Comparison of ENCODE assay signal across 24 cellular contexts in genomic region chr20:57829805-57830514, GRCh38.
"Had no signal": no experiment of that assay in that cellular context is flagged by ENCODE, and none has a peak within 500 bp of the region (broad histone marks: within the 10 kb centered on the region; RNA-seq: fewer than 3 reads in every experiment).

No MANE protein-coding gene starts in this region.

- H3K27me3 Mint-ChIP-seq: activated CD4-positive, alpha-beta memory T cell treated with anti-CD3 and anti-CD28 coated beads, Interleukin-2, amount 10 ng/mL, durations not matched to agents 7 days and 5 days; activated naive CD8-positive, alpha-beta T cell treated with anti-CD3 and anti-CD28 coated beads, Interleukin-2, amount 10 ng/mL, durations not matched to agents 7 days and 5 days had no signal

- H3K4me3 Mint-ChIP-seq: activated CD4-positive, alpha-beta memory T cell treated with anti-CD3 and anti-CD28 coated beads, Interleukin-2, amount 10 ng/mL, durations not matched to agents 7 days and 5 days; activated CD4-positive, alpha-beta T cell treated with anti-CD3 and anti-CD28 coated beads for 36 hours; activated naive CD8-positive, alpha-beta T cell treated with anti-CD3 and anti-CD28 coated beads, Interleukin-2, amount 10 ng/mL, durations not matched to agents 7 days and 5 days; activated T-helper 17 cell treated with anti-CD3 and anti-CD28 coated beads, Interleukin-2, amount 50 U/mL, for 72 hours had no signal

- H3K9me3 Mint-ChIP-seq: activated CD4-positive, alpha-beta memory T cell treated with anti-CD3 and anti-CD28 coated beads, Interleukin-2, amount 10 ng/mL, durations not matched to agents 7 days and 5 days; activated naive CD8-positive, alpha-beta T cell treated with anti-CD3 and anti-CD28 coated beads, Interleukin-2, amount 10 ng/mL, durations not matched to agents 7 days and 5 days; activated T-helper 17 cell treated with anti-CD3 and anti-CD28 coated beads, Interleukin-2, amount 50 U/mL, for 72 hours had no signal

- H3K27ac ChIP-seq: adrenal gland, Peyer's patch, VCaP had no signal

- H3K4me1 Mint-ChIP-seq: activated CD4-positive, alpha-beta memory T cell treated with anti-CD3 and anti-CD28 coated beads, Interleukin-2, amount 10 ng/mL, durations not matched to agents 7 days and 5 days; activated CD4-positive, alpha-beta T cell treated with anti-CD3 and anti-CD28 coated beads for 36 hours; activated naive CD8-positive, alpha-beta T cell treated with anti-CD3 and anti-CD28 coated beads, Interleukin-2, amount 10 ng/mL, durations not matched to agents 7 days and 5 days; activated T-helper 17 cell treated with anti-CD3 and anti-CD28 coated beads, Interleukin-2, amount 50 U/mL, for 72 hours had no signal

- H3K36me3 Mint-ChIP-seq: activated naive CD8-positive, alpha-beta T cell treated with anti-CD3 and anti-CD28 coated beads, Interleukin-2, amount 10 ng/mL, durations not matched to agents 7 days and 5 days had no signal

- ATAC-seq: activated CD4-positive, alpha-beta T cell treated with anti-CD3 and anti-CD28 coated beads for 36 hours; activated T-helper 17 cell treated with anti-CD3 and anti-CD28 coated beads, Interleukin-2, amount 50 U/mL, for 72 hours had no signal

- H3K36me3 ChIP-seq: adrenal gland, Peyer's patch had no signal

- DNase-seq: activated CD4-positive, alpha-beta memory T cell treated with anti-CD3 and anti-CD28 coated beads, Interleukin-2, amount 10 ng/mL, durations not matched to agents 7 days and 5 days; activated CD4-positive, alpha-beta T cell treated with anti-CD3 and anti-CD28 coated beads for 36 hours; activated CD4-positive, alpha-beta T cell treated with anti-CD3 and anti-CD28 coated beads, Interleukin-2, amount 50 U/mL, for 1 hour; activated naive CD4-positive, alpha-beta T cell treated with anti-CD3 and anti-CD28 coated beads, Interleukin-2, amount 50 U/mL, for 16 hours; activated naive CD8-positive, alpha-beta T cell treated with anti-CD3 and anti-CD28 coated beads, Interleukin-2, amount 10 ng/mL, durations not matched to agents 7 days and 5 days; activated T-cell treated with anti-CD3 and anti-CD28 coated beads for 4 hours; activated T-cell treated with anti-CD3 and anti-CD28 coated beads, Interleukin-2, amount 50 U/mL, for 48 hours; adrenal gland; anterior cingulate cortex; cerebellar nuclear complex; Karpas-422; NCI-H1105 treated with DMSO at 0.1 percent for 48 hours; NCI-H1436 treated with DMSO at 0.1 percent for 48 hours; NCI-H187; NCI-H2171; NCI-H2227 treated with DMSO at 0.1 percent for 48 hours; NCI-H446 treated with DMSO at 0.1 percent for 48 hours; NCI-H524 treated with DMSO at 0.1 percent for 48 hours; NCI-H774; SHP77 treated with DMSO at 0.1 percent for 48 hours; T-helper 1 cell had no signal

- H3K9me3 ChIP-seq: adrenal gland, Peyer's patch had no signal

- H3K27ac Mint-ChIP-seq: activated CD4-positive, alpha-beta memory T cell treated with anti-CD3 and anti-CD28 coated beads, Interleukin-2, amount 10 ng/mL, durations not matched to agents 7 days and 5 days; activated CD4-positive, alpha-beta T cell treated with anti-CD3 and anti-CD28 coated beads for 36 hours; activated naive CD8-positive, alpha-beta T cell treated with anti-CD3 and anti-CD28 coated beads, Interleukin-2, amount 10 ng/mL, durations not matched to agents 7 days and 5 days; activated T-helper 17 cell treated with anti-CD3 and anti-CD28 coated beads, Interleukin-2, amount 50 U/mL, for 72 hours had no signal
